ENCODE assay signal across 8 cellular contexts in genomic region chr10:46556515-46557318, GRCh38. TPM values are rescaled to one million over a fixed set of nuclear protein-coding genes. Genes with fewer than 3 reads are reported as not detected.
DNase-seq lines count a peak whose midpoint lies in the region; ATAC-seq and TF ChIP-seq lines count a peak whose summit lies in the region.

GPRIN2 (minus strand) TSS chr10:46556658; CDS start chr10:46550736, 5,922 bp downstream.

- CTCF ChIA-PET in AG04449 (lab: Yijun Ruan, JAX) = interaction anchor here (3.9 kb wide), 1 partner anchor 11 kb away, joined by 16 read pairs; no protein-coding TSS in a partner anchor
- CTCF ChIA-PET in PC-9 (lab: Charles Lee) = interaction anchor here (1.8 kb wide), 1 partner anchor 12 kb away, joined by 6 read pairs; no protein-coding TSS in a partner anchor

- no peaks in the 10 kb centered on the region for H3K4me1 Mint-ChIP-seq in nephron

- no peaks in the 10 kb centered on the region for H3K36me3 Mint-ChIP-seq in nephron (ENCODE audit: low read depth)

- H3K36me3 ChIP-seq in PC-9 (ENCODE audit: low read depth) (no peaks in the 10 kb centered on the region), GM23248 (ENCODE audit: low read depth) (no peaks in the 10 kb centered on the region)

- H3K9me3 ChIP-seq in PC-9 (ENCODE audit: insufficient read depth, low read depth) (no peaks in the 10 kb centered on the region), GM23248 (ENCODE audit: low read depth) (no peaks in the 10 kb centered on the region)

- H3K9me2 ChIP-seq in PC-9 (ENCODE audit: insufficient read depth) (no peaks in the 10 kb centered on the region), GM23248 (ENCODE audit: insufficient read depth) (no peaks in the 10 kb centered on the region)

- H3K27me3 ChIP-seq in PC-9 (ENCODE audit: insufficient read depth, low read depth) (no peaks in the 10 kb centered on the region), GM23248 (replicated peaks; ENCODE audit: insufficient read depth) (peaks cover 85% of the 10 kb centered on the region)

- H3K79me2 ChIP-seq in PC-9 (ENCODE audit: low read depth) (no peaks in the 10 kb centered on the region), GM23248 (ENCODE audit: insufficient read depth) (no peaks in the 10 kb centered on the region)

- H3K4me2 ChIP-seq in PC-9 (peak within 1 kb of the TSS; percentile 62), GM23248 (ENCODE audit: unreplicated experiment) (no peak within 1 kb of the TSS)

- H2AFZ ChIP-seq in PC-9 = peak within 1 kb of the TSS; percentile 56
- H2AFZ ChIP-seq in GM23248 = no peak within 1 kb of the TSS

- H3F3A ChIP-seq in PC-9 (ENCODE audit: insufficient read depth, low read depth) = no peaks in the 10 kb centered on the region
- no peaks in the 10 kb centered on the region for H3F3A ChIP-seq in GM23248 (ENCODE audit: insufficient read depth)

- WGBS in GM23248 (ENCODE audit: low coverage in 1 of 2, low lambda C conversion rate in 2 of 2, missing lambda C conversion rate in 2 of 2), 2 experiments = 8 to 10% methylated on average over 33 to 74 of the region's 74 CpGs

- H4K20me1 ChIP-seq in PC-9 (ENCODE audit: insufficient read depth) = no peaks in the 10 kb centered on the region
- H4K20me1 ChIP-seq in GM23248 (ENCODE audit: insufficient read depth) = no peaks in the 10 kb centered on the region

- H3K9me3 Mint-ChIP-seq in nephron = no peaks in the 10 kb centered on the region

- no peak for DNase-seq in AG04449 (ENCODE audit: low read depth, low spot score)
- peak; percentile 33 to 58 for DNase-seq in PC-9
- DNase-seq in epithelial cell of proximal tubule (ENCODE audit: low read depth) = no peak
- no peak for DNase-seq in NCI-H2029 treated with DMSO at 0.1 percent for 48 hours (lab: John Stamatoyannopoulos, UW)
- no peak for DNase-seq in stimulated activated CD4-positive, alpha-beta T cell treated with anti-CD3 and anti-CD28 coated beads, Interleukin-1b, Interleukin-23, amount 100 ng/mL, for 48 hours
- no peak for DNase-seq in GM23248

- ATAC-seq in HG03159 (IDR thresholded peaks at IDR 0.05; ENCODE audit: unreplicated experiment) = no peak

- H3K4me1 ChIP-seq in PC-9 (replicated peaks; ENCODE audit: insufficient read depth) (peaks cover 6% of the 10 kb centered on the region; the same call in 1 of the 2 replicates), GM23248 (ENCODE audit: insufficient read depth) (no peaks in the 10 kb centered on the region)

- H3K9ac ChIP-seq in GM23248 = no peak within 1 kb of the TSS

- no peak within 1 kb of the TSS for H3K27ac ChIP-seq in PC-9
- H3K27ac ChIP-seq in GM23248 = no peak within 1 kb of the TSS

- H3K4me3 ChIP-seq in AG04449 (ENCODE audit: low read depth, low read length) (peak within 1 kb of the TSS; percentile 18), PC-9 (peak within 1 kb of the TSS; percentile 44; the same call in 1 of the 2 replicates), epithelial cell of proximal tubule (ENCODE audit: low read depth, low read length) (peak within 1 kb of the TSS; percentile 46), GM23248 (no peak within 1 kb of the TSS)

- intact Hi-C loops in PC-9 (cut with micrococcal nuclease; ENCODE audit: unreplicated experiment) = loop anchor here (1.0 kb wide), 1 partner anchor 10 kb away; no protein-coding TSS in a partner anchor

- no peak within 1 kb of the TSS for H3K27ac Mint-ChIP-seq in nephron

- in situ Hi-C loops in GM23248 (cut with MboI) = no loop called here

- peak within 1 kb of the TSS in 2 of 3 experiments; percentile 84 to 89 for H3K4me3 Mint-ChIP-seq in nephron

- H3K27me3 Mint-ChIP-seq in nephron (ENCODE audit: low read depth) = no peaks in the 10 kb centered on the region

- no peak for TF ChIP-seq CTCF in AG04449 (IDR thresholded peaks at IDR 0.05; ENCODE audit: insufficient read depth, low read length, missing control alignments)
- TF ChIP-seq CTCF in PC-9 (conservative IDR thresholded peaks at IDR 0.05) = no peak
- no peak for TF ChIP-seq CTCF in epithelial cell of proximal tubule (conservative IDR thresholded peaks at IDR 0.05; ENCODE audit: low read depth, low read length)
- no peak for TF ChIP-seq CTCF in nephron (IDR thresholded peaks at IDR 0.05; ENCODE audit: unreplicated experiment in 3 of 3)

- TSS peak; percentile 51 for BruUV-seq in PC-9 (replicated peaks; lab: Mats Ljungman, UMichigan)

- POLR2A ChIA-PET in AG04449 (lab: Yijun Ruan, JAX) = no interaction called here
- POLR2A ChIA-PET in PC-9 (lab: Charles Lee; ENCODE audit: unreplicated experiment) = interaction anchor here (0.6 to 0.7 kb wide), 2 partner anchors 437 to 1552 kb away, joined by 3 to 6 read pairs; no protein-coding TSS in a partner anchor

RNA-seq across cellular contexts. Expression of gene GPRIN2, which starts in this region (rescaled TPM):
- total RNA-seq in PC-9 (2021) = 33.1 and 53.6 TPM in 2 replicates
- total RNA-seq in epithelial cell of proximal tubule = 4.5 and 9.1 TPM in 2 replicates
- total RNA-seq in GM23248 (2014; rRNA removed; shearing (Covaris generic)) = not detected in 2 replicates
- not detected in 2 replicates for polyA plus RNA-seq in GM23248 (2016; fragmentation: Nextera tagmentation; extraction: Ambion mirVana)

Comparison
In these comparisons a context has a peak if more than half of its experiments do, and no peak if none do; other contexts are left out.
1. DNase-seq: peak in PC-9 (2 of 2); none in AG04449 (single experiment), epithelial cell of proximal tubule (single experiment), NCI-H2029 treated with DMSO at 0.1 percent for 48 hours (single experiment), stimulated activated CD4-positive, alpha-beta T cell treated with anti-CD3 and anti-CD28 coated beads, Interleukin-1b, Interleukin-23, amount 100 ng/mL, for 48 hours (single experiment) and GM23248 (single experiment).